ENCODE assay signal across 15 cellular contexts in genomic region chr6:99427988-99428387, GRCh38. TPM values are rescaled to one million over a fixed set of nuclear protein-coding genes. Genes with fewer than 3 reads are reported as not detected.
DNase-seq lines count a peak whose midpoint lies in the region; ATAC-seq, FAIRE-seq and TF ChIP-seq lines count a peak whose summit lies in the region.
"Had no signal": no experiment of that assay in that cellular context is flagged by ENCODE, and none has a peak within 500 bp of the region (broad histone marks: within the 10 kb centered on the region; RNA-seq: fewer than 3 reads in every experiment).

No MANE protein-coding gene starts in this region.

- H3K36me3 ChIP-seq in OCI-LY3 (replicated peaks; ENCODE audit: low read depth, low read length), result peaks cover 11% of the 10 kb centered on the region
- H3K36me3 ChIP-seq in K562 (ENCODE audit: control insufficient read depth, insufficient read depth, low read length), result peaks cover 14% of the 10 kb centered on the region

- no peaks in the 10 kb centered on the region for H3K9me3 Mint-ChIP-seq in activated T-cell treated with anti-CD3 and anti-CD28 coated beads, Interleukin-2, amount 50 U/mL, for 72 hours
- H3K9me3 Mint-ChIP-seq in type B pancreatic cell, result no peaks in the 10 kb centered on the region

- in situ Hi-C loops in K562 (cut with MboI) (no loop called here), GM13976 (cut with MboI; ENCODE audit: low sequenced_read_pairs, unreplicated experiment) (no loop called here)

- TF ChIP-seq CTCF in OCI-LY3 (IDR thresholded peaks at IDR 0.05; ENCODE audit: low read depth, low read length) (no peak), K562 (IDR thresholded peaks at IDR 0.05 in 2 of 3, conservative IDR thresholded peaks at IDR 0.05 in 1 of 3; ENCODE audit: insufficient read depth in 2 of 3, low read depth in 1 of 3, low read length in 3 of 3) (no peak), type B pancreatic cell (conservative IDR thresholded peaks at IDR 0.05) (no peak), GM13976 (IDR thresholded peaks at IDR 0.05; ENCODE audit: borderline replicate concordance, control extremely low read depth, extremely low read depth, insufficient read depth, missing control alignments) (no peak)

- CTCF ChIA-PET in K562 (lab: Yijun Ruan, JAX; ENCODE audit: low intra/inter-chr PET ratio), result no interaction called here

- H3K79me2 ChIP-seq in OCI-LY3 (ENCODE audit: low read length) (peaks cover 29% of the 10 kb centered on the region), K562 (ENCODE audit: control insufficient read depth, insufficient read depth, low read length) (peaks cover 39% of the 10 kb centered on the region)

- no peak for FAIRE-seq in K562 (lab: Jason Lieb, UNC)

- H3K27ac Mint-ChIP-seq in activated T-cell treated with anti-CD3 and anti-CD28 coated beads, Interleukin-2, amount 50 U/mL, for 72 hours, result peak overlapping the region; percentile 24
- peak overlapping the region; percentile 98 for H3K27ac Mint-ChIP-seq in type B pancreatic cell

- H3K9me3 ChIP-seq in OCI-LY3 (ENCODE audit: insufficient read depth, low read length) (no peaks in the 10 kb centered on the region), K562 (replicated peaks; ENCODE audit: control insufficient read depth, insufficient read depth, low read depth, low read length) (no peaks in the 10 kb centered on the region)

- no peak for ATAC-seq in activated T-cell treated with anti-CD3 and anti-CD28 coated beads, Interleukin-2, amount 50 U/mL, for 72 hours (replicated peaks in 1 of 2)
- ATAC-seq in K562, result no peak

- H3K9me1 ChIP-seq in K562 (ENCODE audit: control insufficient read depth, insufficient read depth, low read length), result no peaks in the 10 kb centered on the region

- no peak for TF ChIP-seq POLR2A in K562 (conservative IDR thresholded peaks at IDR 0.05)

- TF ChIP-seq RAD21 in K562 (CRISPR knock-in tag; conservative IDR thresholded peaks at IDR 0.05 in 1 of 2, IDR thresholded peaks at IDR 0.05 in 1 of 2), result no peak

- peaks cover 3 to 10% of the 10 kb centered on the region in 2 donors for H3K36me3 Mint-ChIP-seq in activated T-cell treated with anti-CD3 and anti-CD28 coated beads, Interleukin-2, amount 50 U/mL, for 72 hours (ENCODE audit: insufficient read depth in 2 of 2)
- H3K36me3 Mint-ChIP-seq in type B pancreatic cell, result peaks cover 20% of the 10 kb centered on the region

- WGBS in K562 (ENCODE audit: insufficient coverage, low coverage, missing lambda C conversion rate), result 87% methylated on average over 5 of the region's 5 CpGs

- H2AFZ ChIP-seq in OCI-LY3 (ENCODE audit: low read depth, low read length) (no peak overlapping the region), K562 (ENCODE audit: low read depth, low read length) (no peak overlapping the region)

- no peak for DNase-seq in activated T-cell treated with anti-CD3 and anti-CD28 coated beads, Interleukin-2, amount 50 U/mL, for 72 hours
- DNase-seq in activated T-cell treated with anti-CD3 and anti-CD28 coated beads, Interleukin-2, amount 50 U/mL, for 1 hour, result no peak
- DNase-seq in K562 (ENCODE audit: extremely low read depth in 1 of 4, low spot score in 3 of 4) (no peak), type B pancreatic cell (ENCODE audit: extremely low spot score, unreplicated experiment) (no peak), NCI-H1417 treated with DMSO at 0.1 percent for 48 hours (lab: John Stamatoyannopoulos, UW) (no peak), GM13976 (ENCODE audit: low spot score) (no peak), SKM-1 (lab: John Stamatoyannopoulos, UW; ENCODE audit: unreplicated experiment) (no peak)
- DNase-seq: DMS79 treated with DMSO at 0.1 percent for 48 hours, GDM1, IMR-90, NCI-H2029, NCI-H2171, NCI-H446 treated with DMSO at 0.1 percent for 48 hours, NCI-H748 treated with DMSO at 0.1 percent for 48 hours had no signal

- H4K20me1 ChIP-seq in OCI-LY3 (ENCODE audit: insufficient read depth, low read length), result peaks cover 16% of the 10 kb centered on the region
- H4K20me1 ChIP-seq in K562 (replicated peaks; ENCODE audit: control insufficient read depth, insufficient read depth, low read length), result peaks cover 11% of the 10 kb centered on the region; the same call in 1 of the 2 replicates

- no peaks in the 10 kb centered on the region for H3K27me3 Mint-ChIP-seq in activated T-cell treated with anti-CD3 and anti-CD28 coated beads, Interleukin-2, amount 50 U/mL, for 72 hours (ENCODE audit: low read depth)
- no peaks in the 10 kb centered on the region for H3K27me3 Mint-ChIP-seq in type B pancreatic cell

- intact Hi-C loops in K562 (cut with micrococcal nuclease), result loop anchor here (5.0 kb wide), 1 partner anchor 81 kb away; the partner anchor contains the start of gene FAXC

- H3K27ac ChIP-seq in OCI-LY3 (ENCODE audit: low read length) (peak overlapping the region; percentile 90; the same call in 1 of the 2 replicates), K562 (ENCODE audit: extremely low read depth, low read depth, low read length) (no peak overlapping the region)

- H3K4me3 ChIP-seq in OCI-LY3 (ENCODE audit: low read length) (no peak overlapping the region), K562 (no peak overlapping the region)

- no peak overlapping the region for H3K4me3 Mint-ChIP-seq in activated T-cell treated with anti-CD3 and anti-CD28 coated beads, Interleukin-2, amount 50 U/mL, for 72 hours
- H3K4me3 Mint-ChIP-seq in type B pancreatic cell, result peak overlapping the region; percentile 95

- POLR2A ChIA-PET in K562 (lab: Yijun Ruan, JAX), result no interaction called here

- BruUV-seq in K562 (replicated peaks; lab: Mats Ljungman, UMichigan), result no TSS peak

- H3K9ac ChIP-seq in OCI-LY3 (ENCODE audit: low read length) (no peak overlapping the region), K562 (ENCODE audit: insufficient read depth in 1 of 2, low read depth in 2 of 2, low read length in 2 of 2) (no peak overlapping the region)

- peak overlapping the region; percentile 74 for H3K4me2 ChIP-seq in OCI-LY3 (ENCODE audit: low read length)
- H3K4me2 ChIP-seq in K562 (ENCODE audit: insufficient read depth, low read length), result no peak overlapping the region

- TF ChIP-seq EP300 in K562 (IDR thresholded peaks at IDR 0.05; ENCODE audit: low read length), result no peak

- H3K4me1 Mint-ChIP-seq in activated T-cell treated with anti-CD3 and anti-CD28 coated beads, Interleukin-2, amount 50 U/mL, for 72 hours (ENCODE audit: low read depth), result peaks cover 37% of the 10 kb centered on the region
- peaks cover 24% of the 10 kb centered on the region for H3K4me1 Mint-ChIP-seq in type B pancreatic cell (ENCODE audit: unreplicated experiment)

- no peaks in the 10 kb centered on the region for H3K27me3 ChIP-seq in OCI-LY3 (ENCODE audit: low read depth, low read length)
- no peaks in the 10 kb centered on the region for H3K27me3 ChIP-seq in K562 (ENCODE audit: control insufficient read depth in 2 of 2, insufficient read depth in 2 of 2, low read length in 2 of 2)

- peaks cover 29% of the 10 kb centered on the region for H3K4me1 ChIP-seq in OCI-LY3 (ENCODE audit: low read length)
- peaks cover 8 to 13% of the 10 kb centered on the region in 2 experiments; a peak in 4 of 5 replicates for H3K4me1 ChIP-seq in K562 (replicated peaks in 1 of 2; ENCODE audit: control insufficient read depth in 2 of 2, insufficient read depth in 2 of 2, low read length in 2 of 2)

TF ChIP-seq in K562, 482 proteins besides CTCF, POLR2A, EP300 and RAD21:
- no peak for TF ChIP-seq RBM15 (IDR thresholded peaks at IDR 0.05; ENCODE audit: insufficient read depth, low read length)
- TF ChIP-seq ZNF24 (IDR thresholded peaks at IDR 0.05), result peak; percentile 91

RNA-seq across cellular contexts. Expression of gene PNISR, which starts 2.9 kb away (rescaled TPM):
- total RNA-seq in activated T-cell treated with anti-CD3 and anti-CD28 coated beads, Interleukin-2, amount 50 U/mL, for 72 hours, result 100 to 1,000 TPM; 183 to 192 TPM
- total RNA-seq in K562 (2011; cell fraction: chromatin; rRNA removed; ENCODE audit: low replicate concordance), result 132 and 537 TPM in 2 replicates
- 52.2 and 76.1 TPM in 2 replicates for total RNA-seq in K562 (2011; cell fraction: nucleolus; rRNA removed)
- 205 and 438 TPM in 2 replicates for total RNA-seq in K562 (2011; cell fraction: nucleoplasm; rRNA removed)
- 97.4 and 104 TPM in 2 replicates for total RNA-seq in K562 (2014; rRNA removed)
- total RNA-seq in K562 (2014; rRNA removed; fragmentation: Illumina TruSeq; extraction: Trizol), result 147 and 163 TPM in 2 replicates
- total RNA-seq in K562 (2015; rRNA removed; fragmentation: Illumina TruSeq; extraction: Trizol), result 135 and 150 TPM in 2 replicates
- 105 and 107 TPM in 2 replicates for total RNA-seq in K562 (2021)
- polyA plus RNA-seq in K562 (2011; rRNA removed), result 122 and 131 TPM in 2 replicates
- 19.6 and 43.7 TPM in 2 replicates for polyA plus RNA-seq in K562 (2011; cell fraction: cytosol; rRNA removed)
- 345 and 382 TPM in 2 replicates for polyA plus RNA-seq in K562 (2011; cell fraction: nucleus; rRNA removed)
- polyA plus RNA-seq in K562 (2012), result 113 and 132 TPM in 2 replicates
- 152 and 205 TPM in 2 replicates for polyA plus RNA-seq in K562 (2014; fragmentation: Illumina TruSeq; extraction: Trizol)
- 100 to 1,000 TPM; 108 to 112 TPM for polyA plus RNA-seq in K562 (2014; fragmentation: Nextera tagmentation; extraction: Ambion mirVana)
- polyA plus RNA-seq in K562 (2014; rRNA removed), result 188 and 206 TPM in 2 replicates
- 87.7 and 99.4 TPM in 2 replicates for polyA minus RNA-seq in K562 (2011; rRNA and poly(A)+ RNA removed)
- 18.7 and 23.8 TPM in 2 replicates for polyA minus RNA-seq in K562 (2011; cell fraction: cytosol; rRNA and poly(A)+ RNA removed)
- polyA minus RNA-seq in K562 (2011; cell fraction: nucleus; rRNA and poly(A)+ RNA removed), result 115 and 210 TPM in 2 replicates
- total RNA-seq in type B pancreatic cell (ENCODE audit: low replicate concordance), result 86.7 and 151 TPM in 2 replicates

RNA-seq across cellular contexts. Expression of gene COQ3, which starts 34.0 kb away (rescaled TPM):
- total RNA-seq in activated T-cell treated with anti-CD3 and anti-CD28 coated beads, Interleukin-2, amount 50 U/mL, for 72 hours, result 10 to 100 TPM in 1 of 2 donors, 1 to 10 TPM in 1; 7.0 to 11.8 TPM
- 3.9 and 5.6 TPM in 2 replicates for total RNA-seq in K562 (2011; cell fraction: chromatin; rRNA removed; ENCODE audit: low replicate concordance)
- total RNA-seq in K562 (2011; cell fraction: nucleolus; rRNA removed), result 4.1 and 5.0 TPM in 2 replicates
- 5.9 and 6.6 TPM in 2 replicates for total RNA-seq in K562 (2011; cell fraction: nucleoplasm; rRNA removed)
- total RNA-seq in K562 (2014; rRNA removed) (14.4 and 16.9 TPM in 2 replicates), K562 (2014; rRNA removed; fragmentation: Illumina TruSeq; extraction: Trizol) (31.9 and 34.6 TPM in 2 replicates), K562 (2015; rRNA removed; fragmentation: Illumina TruSeq; extraction: Trizol) (25.2 and 28.2 TPM in 2 replicates), K562 (2021) (24.6 and 26.3 TPM in 2 replicates), type B pancreatic cell (ENCODE audit: low replicate concordance) (7.3 and 7.5 TPM in 2 replicates)
- polyA plus RNA-seq in K562 (2011; rRNA removed) (29.0 and 43.9 TPM in 2 replicates), K562 (2014; fragmentation: Illumina TruSeq; extraction: Trizol) (31.8 and 33.9 TPM in 2 replicates), K562 (2014; fragmentation: Nextera tagmentation; extraction: Ambion mirVana) (100 to 1,000 TPM; 111 to 137 TPM), K562 (2014; rRNA removed) (38.3 and 40.8 TPM in 2 replicates)
- polyA plus RNA-seq in K562 (2011; cell fraction: cytosol; rRNA removed), result 11.3 and 19.2 TPM in 2 replicates
- polyA plus RNA-seq in K562 (2011; cell fraction: nucleus; rRNA removed), result 11.5 and 15.4 TPM in 2 replicates
- polyA plus RNA-seq in K562 (2012), result 17.1 and 21.5 TPM in 2 replicates
- 15.4 and 18.4 TPM in 2 replicates for polyA minus RNA-seq in K562 (2011; rRNA and poly(A)+ RNA removed)
- 6.6 and 8.0 TPM in 2 replicates for polyA minus RNA-seq in K562 (2011; cell fraction: cytosol; rRNA and poly(A)+ RNA removed)
- 2.0 and 3.4 TPM in 2 replicates for polyA minus RNA-seq in K562 (2011; cell fraction: nucleus; rRNA and poly(A)+ RNA removed)
